ENCODE assay signal across 11 cellular contexts in genomic region chr14:80974338-80975078, GRCh38. TPM values are rescaled to one million over a fixed set of nuclear protein-coding genes. Genes with fewer than 3 reads are reported as not detected.
A peak's percentile ranks its signal among the peaks of the same experiment; 100 is the strongest.
DNase-seq lines count a peak whose midpoint lies in the region; ATAC-seq and TF ChIP-seq lines count a peak whose summit lies in the region.
"Had no signal": no experiment of that assay in that cellular context is flagged by ENCODE, and none has a peak within 500 bp of the region (broad histone marks: within the 10 kb centered on the region; RNA-seq: fewer than 3 reads in every experiment).

No MANE protein-coding gene starts in this region.

- H3K4me2 ChIP-seq in fibroblast of lung (ENCODE audit: extremely low read depth, insufficient read depth, low read length) (no peak overlapping the region), neuronal stem cell (ENCODE audit: insufficient read depth, low read length, poor library complexity, severe bottlenecking) (no peak overlapping the region)

- no peak overlapping the region for H2BK120ac ChIP-seq in neuronal stem cell (ENCODE audit: low read depth, low read length)

- H3K36me3 ChIP-seq in fibroblast of lung (ENCODE audit: control insufficient read depth, insufficient read depth, low read length), result no peaks in the 10 kb centered on the region
- no peaks in the 10 kb centered on the region for H3K36me3 ChIP-seq in subcutaneous abdominal adipose tissue (ENCODE audit: control insufficient read depth in 5 of 5, insufficient read depth in 5 of 5, low read length in 5 of 5)
- no peaks in the 10 kb centered on the region for H3K36me3 ChIP-seq in neuronal stem cell (replicated peaks in 1 of 2; ENCODE audit: control insufficient read depth in 2 of 2, insufficient read depth in 2 of 2, low read length in 2 of 2)
- H3K36me3 ChIP-seq: left lung had no signal

- no peak overlapping the region for H2BK15ac ChIP-seq in neuronal stem cell (ENCODE audit: low read length)

- H3K4me3 ChIP-seq in fibroblast of lung (replicated peaks in 1 of 4; ENCODE audit: control extremely low read depth in 1 of 4, insufficient read depth in 1 of 4, low read depth in 3 of 4, low read length in 4 of 4) (no peak overlapping the region), subcutaneous abdominal adipose tissue (ENCODE audit: low read depth in 1 of 5, low read length in 5 of 5) (no peak overlapping the region), neuronal stem cell (ENCODE audit: low read length in 2 of 2) (no peak overlapping the region)
- H3K4me3 ChIP-seq: left lung had no signal

- H3K36me3 Mint-ChIP-seq in activated CD8-positive, alpha-beta T cell treated with anti-CD3 and anti-CD28 coated beads, Interleukin-2, amount 10 ng/mL, durations not matched to agents 7 days and 5 days (ENCODE audit: low read depth), result no peaks in the 10 kb centered on the region

- H3K27me3 ChIP-seq in fibroblast of lung (ENCODE audit: control insufficient read depth, insufficient read depth, low read length) (no peaks in the 10 kb centered on the region), subcutaneous abdominal adipose tissue (ENCODE audit: control insufficient read depth in 5 of 5, insufficient read depth in 4 of 5, low read length in 5 of 5) (no peaks in the 10 kb centered on the region), neuronal stem cell (ENCODE audit: control insufficient read depth in 3 of 3, insufficient read depth in 3 of 3, low read depth in 1 of 3, low read length in 3 of 3) (peaks cover 0 to 7% (median 0%) of the 10 kb centered on the region in 3 experiments)

- H3K27ac Mint-ChIP-seq in activated CD8-positive, alpha-beta T cell treated with anti-CD3 and anti-CD28 coated beads, Interleukin-2, amount 10 ng/mL, durations not matched to agents 7 days and 5 days, result no peak overlapping the region
- H3K27ac Mint-ChIP-seq: activated CD4-positive, alpha-beta T cell treated with anti-CD3 and anti-CD28 coated beads, Interleukin-2, amount 10 ng/mL, durations not matched to agents 24 days and 14 days had no signal

- no peak overlapping the region for H4K91ac ChIP-seq in neuronal stem cell (ENCODE audit: low read depth, low read length, poor library complexity)

- H3K9ac ChIP-seq in fibroblast of lung (ENCODE audit: insufficient read depth, low read length), result no peak overlapping the region
- H3K9ac ChIP-seq in subcutaneous abdominal adipose tissue (ENCODE audit: low read length in 5 of 5), result peak overlapping the region in 1 of 5 donors; percentile 6
- H3K9ac ChIP-seq in neuronal stem cell (ENCODE audit: low read depth, low read length, poor library complexity), result no peak overlapping the region

- POLR2A ChIA-PET in activated CD8-positive, alpha-beta T cell treated with anti-CD3 and anti-CD28 coated beads, Interleukin-2, amount 10 ng/mL, durations not matched to agents 7 days and 5 days (lab: Charles Lee), result interaction anchor here (0.7 kb wide), 1 partner anchor 11 kb away, joined by 3 read pairs; no protein-coding TSS in a partner anchor

- WGBS in neuronal stem cell (ENCODE audit: extremely low coverage in 2 of 2, insufficient read length in 2 of 2, insufficient replicate concordance in 1 of 2), 2 donors, result no CpG with 5 or more reads among the region's 2 CpGs

- H2AFZ ChIP-seq in fibroblast of lung (ENCODE audit: low read length) (no peak overlapping the region), neuronal stem cell (ENCODE audit: low read length) (no peak overlapping the region)

- H2BK12ac ChIP-seq in neuronal stem cell (ENCODE audit: low read length), result no peak overlapping the region

- no peak for ATAC-seq in activated CD8-positive, alpha-beta T cell treated with anti-CD3 and anti-CD28 coated beads, Interleukin-2, amount 10 ng/mL, durations not matched to agents 7 days and 5 days
- ATAC-seq: left lung had no signal

- no peak for TF ChIP-seq CTCF in fibroblast of lung (conservative IDR thresholded peaks at IDR 0.05 in 1 of 2, IDR thresholded peaks at IDR 0.05 in 1 of 2; ENCODE audit: low read depth in 1 of 2, low read length in 2 of 2)

- H3K9me3 Mint-ChIP-seq in activated CD8-positive, alpha-beta T cell treated with anti-CD3 and anti-CD28 coated beads, Interleukin-2, amount 10 ng/mL, durations not matched to agents 7 days and 5 days (ENCODE audit: insufficient read depth), result no peaks in the 10 kb centered on the region

- H3K27me3 Mint-ChIP-seq in activated CD8-positive, alpha-beta T cell treated with anti-CD3 and anti-CD28 coated beads, Interleukin-2, amount 10 ng/mL, durations not matched to agents 7 days and 5 days (ENCODE audit: low read depth), result peaks cover 34% of the 10 kb centered on the region

- DNase-seq in EH (ENCODE audit: low read depth) (peak; percentile 27), NCI-H526 treated with DMSO at 0.1 percent for 48 hours (lab: John Stamatoyannopoulos, UW) (peak; percentile 13), fibroblast of lung (ENCODE audit: low read depth in 2 of 2) (peak; percentile 15 to 89), medulla oblongata (ENCODE audit: extremely low spot score) (no peak), neuronal stem cell (ENCODE audit: low spot score) (no peak)
- DNase-seq in activated CD8-positive, alpha-beta T cell treated with anti-CD3 and anti-CD28 coated beads, Interleukin-2, amount 10 ng/mL, durations not matched to agents 7 days and 5 days, result no peak
- DNase-seq: activated CD4-positive, alpha-beta T cell treated with anti-CD3 and anti-CD28 coated beads, Interleukin-2, amount 10 ng/mL, durations not matched to agents 24 days and 14 days; activated effector memory CD4-positive, alpha-beta T cell treated with Interleukin-2 at 50 U/mL for 16 hours; left lung had no signal

- no peak overlapping the region for H3K4ac ChIP-seq in neuronal stem cell (ENCODE audit: low read length)

- no peaks in the 10 kb centered on the region for H3K79me2 ChIP-seq in fibroblast of lung (ENCODE audit: control insufficient read depth, insufficient read depth, low read length)

- no peaks in the 10 kb centered on the region for H4K20me1 ChIP-seq in fibroblast of lung (ENCODE audit: control insufficient read depth, extremely low read depth, insufficient read depth, low read length)

- H3K4me1 Mint-ChIP-seq in activated CD8-positive, alpha-beta T cell treated with anti-CD3 and anti-CD28 coated beads, Interleukin-2, amount 10 ng/mL, durations not matched to agents 7 days and 5 days (ENCODE audit: low read depth), result peaks cover 29% of the 10 kb centered on the region

- H2AK5ac ChIP-seq in neuronal stem cell (ENCODE audit: low read depth, low read length), result no peak overlapping the region

- H2BK5ac ChIP-seq in neuronal stem cell (ENCODE audit: low read length), result no peak overlapping the region

- no peak overlapping the region for H3K4me3 Mint-ChIP-seq in activated CD8-positive, alpha-beta T cell treated with anti-CD3 and anti-CD28 coated beads, Interleukin-2, amount 10 ng/mL, durations not matched to agents 7 days and 5 days
- H3K4me3 Mint-ChIP-seq: activated CD4-positive, alpha-beta T cell treated with anti-CD3 and anti-CD28 coated beads, Interleukin-2, amount 10 ng/mL, durations not matched to agents 24 days and 14 days had no signal

- CTCF ChIA-PET in activated CD8-positive, alpha-beta T cell treated with anti-CD3 and anti-CD28 coated beads, Interleukin-2, amount 10 ng/mL, durations not matched to agents 7 days and 5 days (lab: Charles Lee), result interaction anchor here (0.9 to 9.2 kb wide), 8 partner anchors 7 to 491 kb away, joined by 3 to 76 read pairs (median 4); partner anchors contain the start of gene TSHR

- H4K8ac ChIP-seq in neuronal stem cell (ENCODE audit: low read depth, low read length), result no peak overlapping the region

- H3K23ac ChIP-seq in neuronal stem cell (ENCODE audit: low read depth, low read length, poor library complexity), result no peak overlapping the region

- H3K9me3 ChIP-seq in fibroblast of lung (ENCODE audit: control insufficient read depth, insufficient read depth, low read depth, low read length) (no peaks in the 10 kb centered on the region), subcutaneous abdominal adipose tissue (ENCODE audit: control insufficient read depth in 5 of 5, low read length in 5 of 5) (no peaks in the 10 kb centered on the region), neuronal stem cell (replicated peaks in 1 of 2; ENCODE audit: control insufficient read depth in 2 of 2, insufficient read depth in 1 of 2, low read depth in 1 of 2, low read length in 2 of 2) (no peaks in the 10 kb centered on the region)
- H3K9me3 ChIP-seq: left lung had no signal

- H3K14ac ChIP-seq in neuronal stem cell (ENCODE audit: low read length), result no peak overlapping the region

- no peak overlapping the region for H3K18ac ChIP-seq in neuronal stem cell (ENCODE audit: low read length)

- no peaks in the 10 kb centered on the region for H3K4me1 ChIP-seq in fibroblast of lung (ENCODE audit: control insufficient read depth, extremely low read depth, insufficient read depth, low read length)
- H3K4me1 ChIP-seq in subcutaneous abdominal adipose tissue (ENCODE audit: control insufficient read depth in 5 of 5, insufficient read depth in 5 of 5, low read length in 5 of 5), result peaks cover 0 to 35% (median 23%) of the 10 kb centered on the region in 5 donors
- H3K4me1 ChIP-seq in neuronal stem cell (ENCODE audit: control insufficient read depth in 2 of 2, insufficient read depth in 1 of 2, low read depth in 1 of 2, low read length in 2 of 2), result no peaks in the 10 kb centered on the region

- H3K79me1 ChIP-seq in neuronal stem cell (ENCODE audit: low read depth, low read length), result no peaks in the 10 kb centered on the region

- H3K27ac ChIP-seq in fibroblast of lung (ENCODE audit: insufficient read depth, low read length), result no peak overlapping the region
- peak overlapping the region; percentile 68 for H3K27ac ChIP-seq in subcutaneous abdominal adipose tissue (ENCODE audit: low read depth, low read length)
- no peak overlapping the region for H3K27ac ChIP-seq in neuronal stem cell (replicated peaks; ENCODE audit: low read length)
- H3K27ac ChIP-seq: left lung had no signal

RNA-seq across cellular contexts. Expression of gene TSHR, which starts 19.1 kb away (rescaled TPM):
- total RNA-seq in fibroblast of lung, result not detected in 2 replicates
- polyA plus RNA-seq in fibroblast of lung, result not detected in 2 replicates
- not detected in 2 replicates for polyA plus RNA-seq in fibroblast of lung (2012)
- not detected in 2 replicates for polyA minus RNA-seq in fibroblast of lung (ENCODE audit: low replicate concordance)
- not detected for total RNA-seq in activated CD8-positive, alpha-beta T cell treated with anti-CD3 and anti-CD28 coated beads, Interleukin-2, amount 10 ng/mL, durations not matched to agents 7 days and 5 days
- under 0.01 TPM for polyA plus RNA-seq in neuronal stem cell (2013, experiment 1 of 2)
- 0.18 TPM for polyA plus RNA-seq in neuronal stem cell (2013, experiment 2 of 2)
- total RNA-seq: activated CD4-positive, alpha-beta T cell treated with anti-CD3 and anti-CD28 coated beads, Interleukin-2, amount 10 ng/mL, durations not matched to agents 24 days and 14 days had no signal
- polyA plus RNA-seq: neural cell had no signal

RNA-seq across cellular contexts. Expression of gene CEP128, which starts 33.0 kb away (rescaled TPM):
- total RNA-seq in fibroblast of lung, result 6.7 and 7.8 TPM in 2 replicates
- 1.3 and 2.9 TPM in 2 replicates for polyA plus RNA-seq in fibroblast of lung
- 1.6 and 3.1 TPM in 2 replicates for polyA plus RNA-seq in fibroblast of lung (2012)
- 1.4 and 7.4 TPM in 2 replicates for polyA minus RNA-seq in fibroblast of lung (ENCODE audit: low replicate concordance)
- 10 to 100 TPM; 32.9 to 35.8 TPM for total RNA-seq in activated CD8-positive, alpha-beta T cell treated with anti-CD3 and anti-CD28 coated beads, Interleukin-2, amount 10 ng/mL, durations not matched to agents 7 days and 5 days
- polyA plus RNA-seq in neuronal stem cell (2013, experiment 1 of 2), result 3.7 TPM
- polyA plus RNA-seq in neuronal stem cell (2013, experiment 2 of 2), result 3.9 TPM

Comparison
In these comparisons a context has a peak if more than half of its experiments do, and no peak if none do; other contexts are left out.
1. DNase-seq: peak in EH (single experiment), NCI-H526 treated with DMSO at 0.1 percent for 48 hours (single experiment) and fibroblast of lung (2 of 2); none in medulla oblongata (single experiment), activated CD8-positive, alpha-beta T cell treated with anti-CD3 and anti-CD28 coated beads, Interleukin-2, amount 10 ng/mL, durations not matched to agents 7 days and 5 days (single experiment) and neuronal stem cell (single experiment).